Comparison of ENCODE assay signal across 19 cellular contexts in genomic region chr1:195218428-195219212, GRCh38.
"Had no signal": no experiment of that assay in that cellular context is flagged by ENCODE, and none has a peak within 500 bp of the region (broad histone marks: within the 10 kb centered on the region; RNA-seq: fewer than 3 reads in every experiment).

No MANE protein-coding gene starts in this region.

- ATAC-seq: esophagus mucosa, gastrocnemius medialis, heart right ventricle, left lung, sciatic nerve had no signal

- H3K4me1 ChIP-seq: colonic mucosa, gastrocnemius medialis, heart right ventricle, left lung had no signal

- H3K27ac ChIP-seq: colonic mucosa, gastrocnemius medialis, heart right ventricle, left lung, skin epidermis had no signal

- H3K27me3 ChIP-seq: colonic mucosa, gastrocnemius medialis, heart right ventricle, left lung had no signal

- DNase-seq: colonic mucosa; dermis blood vessel endothelial cell; effector CD4-positive, alpha-beta T cell; gastrocnemius medialis; heart right ventricle; hypothalamus; mesenchymal stem cell; midbrain; stimulated activated CD4-positive, alpha-beta T cell treated with anti-CD3 and anti-CD28 coated beads, Interleukin-12 subunit alpha, Interleukin-12 subunit beta, amount 100 ng/mL, for 4 hours; stimulated activated naive CD4-positive, alpha-beta T cell treated with Interleukin-2 at 50 U/mL for 16 hours; trophoblast cell had no signal

- H3K9me3 ChIP-seq: colonic mucosa, gastrocnemius medialis had no signal

- H3K27ac Mint-ChIP-seq: natural killer cell treated with Interleukin-12 subunit alpha and Interleukin-12 subunit beta and Interleukin-15 and Interleukin-18, amount 100 ng/mL, for 72 hours had no signal

- H3K27me3 Mint-ChIP-seq: natural killer cell treated with Interleukin-12 subunit alpha and Interleukin-12 subunit beta and Interleukin-15 and Interleukin-18, amount 100 ng/mL, for 72 hours had no signal

- H3K4me3 Mint-ChIP-seq: natural killer cell treated with Interleukin-12 subunit alpha and Interleukin-12 subunit beta and Interleukin-15 and Interleukin-18, amount 100 ng/mL, for 72 hours had no signal

- H3K4me3 ChIP-seq: colonic mucosa, gastrocnemius medialis, heart right ventricle, left lung, lung, skin epidermis had no signal

- H3K36me3 ChIP-seq: colonic mucosa, gastrocnemius medialis, heart right ventricle, left lung had no signal

- FAIRE-seq: islet of Langerhans, urothelium cell line had no signal
